17 cellular contexts compared by ENCODE assay signal in genomic region chr9:86977205-86977835, GRCh38. TPM values are rescaled to one million over a fixed set of nuclear protein-coding genes. Genes with fewer than 3 reads are reported as not detected.
DNase-seq lines count a peak whose midpoint lies in the region; TF ChIP-seq lines count a peak whose summit lies in the region.
"Had no signal": no experiment of that assay in that cellular context is flagged by ENCODE, and none has a peak within 500 bp of the region (broad histone marks: within the 10 kb centered on the region; RNA-seq: fewer than 3 reads in every experiment).

No MANE protein-coding gene starts in this region.

- in situ Hi-C loops in ACHN (cut with HindIII; ENCODE audit: low pct_ligation_motif_present, low pct_unique_long_range_greater_than_20kb, low sequenced_read_pairs), result no loop called here

- no peak for TF ChIP-seq CTCF in AG10803 (conservative IDR thresholded peaks at IDR 0.05; ENCODE audit: low read length)

- DNase-seq in AG10803 (ENCODE audit: low read depth), result peak; percentile 84
- peak; percentile 48 for DNase-seq in M059J (ENCODE audit: low read depth)
- peak; percentile 34 for DNase-seq in dedifferentiated amniotic fluid mesenchymal stem cell (ENCODE audit: extremely low spot score)
- peak; percentile 30 for DNase-seq in myocyte (ENCODE audit: low read depth)
- DNase-seq in NCI-H1436 (lab: John Stamatoyannopoulos, UW), result no peak
- DNase-seq in NCI-H1694 treated with DMSO at 0.1 percent for 48 hours (lab: John Stamatoyannopoulos, UW), result no peak
- no peak for DNase-seq in ACHN
- no peak for DNase-seq in HuH-7.5 (ENCODE audit: low spot score)
- DNase-seq: activated CD4-positive, alpha-beta T cell treated with anti-CD3 and anti-CD28 coated beads, Interleukin-2, amount 50 U/mL, for 48 hours; activated naive CD4-positive, alpha-beta T cell; foreskin melanocyte; hypothalamus; NCI-H2081 treated with DMSO at 0.1 percent for 48 hours; RPMI8226; stimulated activated CD4-positive, alpha-beta T cell treated with anti-CD3 and anti-CD28 coated beads, Interleukin-12 subunit alpha, Interleukin-12 subunit beta, amount 100 ng/mL, for 4 hours had no signal

- no peak overlapping the region for H3K4me3 ChIP-seq in AG10803 (ENCODE audit: low read length)
- H3K4me3 ChIP-seq: ascending aorta, vagina had no signal

RNA-seq across cellular contexts. Expression of gene GAS1, which starts 30.0 kb away (rescaled TPM):
- 5.9 and 8.9 TPM in 2 replicates for total RNA-seq in M059J (2014; rRNA removed; shearing (Covaris generic))
- 190 and 279 TPM in 2 replicates for total RNA-seq in myocyte
- polyA plus RNA-seq in myocyte (2012), result 28.7 TPM

Comparison
In these comparisons a context has a peak if more than half of its experiments do, and no peak if none do; other contexts are left out.
1. DNase-seq: peak in AG10803 (single experiment), M059J (single experiment), dedifferentiated amniotic fluid mesenchymal stem cell (single experiment) and myocyte (single experiment); none in NCI-H1436 (single experiment), NCI-H1694 treated with DMSO at 0.1 percent for 48 hours (single experiment), ACHN (single experiment) and HuH-7.5 (single experiment).
2. RNA of gene GAS1, which starts 30.0 kb away (total RNA-seq): 190 to 279 TPM in myocyte; 5.9 to 8.9 TPM in M059J; every median in the first group is over 10 times any median in the second.